ENCODE assay signal across 21 cellular contexts in genomic region chr4:83546796-83547195, GRCh38. TPM values are rescaled to one million over a fixed set of nuclear protein-coding genes. Genes with fewer than 3 reads are reported as not detected.
DNase-seq lines count a peak whose midpoint lies in the region; ATAC-seq, FAIRE-seq and TF ChIP-seq lines count a peak whose summit lies in the region.
"Had no signal": no experiment of that assay in that cellular context is flagged by ENCODE, and none has a peak within 500 bp of the region (broad histone marks: within the 10 kb centered on the region; RNA-seq: fewer than 3 reads in every experiment).

No MANE protein-coding gene starts in this region.

- BruUV-seq in MCF 10A (replicated peaks; lab: Mats Ljungman, UMichigan) (no TSS peak), HepG2 (replicated peaks; lab: Mats Ljungman, UMichigan) (no TSS peak)

- H3K9me3 ChIP-seq in breast epithelium (no peaks in the 10 kb centered on the region), HepG2 (ENCODE audit: low read length) (no peaks in the 10 kb centered on the region)
- H3K9me3 ChIP-seq: SJCRH30, transverse colon had no signal

- H3K9me3 Mint-ChIP-seq in MCF 10A (ENCODE audit: unreplicated experiment) = no peaks in the 10 kb centered on the region
- H3K9me3 Mint-ChIP-seq: CD4-positive, alpha-beta memory T cell; H9; natural killer cell; T-helper 2 cell treated with Interferon-gamma antibody and Interleukin-4, amounts not matched to agents 5 μg/mL and 100 μg/mL, for 36 hours had no signal

- TF ChIP-seq EP300 in HepG2 (IDR thresholded peaks at IDR 0.05; ENCODE audit: low read depth in 2 of 2, low read length in 2 of 2) = no peak
- no peak for TF ChIP-seq EP300 in HepG2 (CRISPR knock-in tag; IDR thresholded peaks at IDR 0.05; ENCODE audit: borderline replicate concordance)

- CTCF ChIA-PET in MCF 10A (lab: Yijun Ruan, JAX) (no interaction called here), HepG2 (lab: Yijun Ruan, JAX; ENCODE audit: low intra/inter-chr PET ratio, low total read pairs) (no interaction called here)

- no peaks in the 10 kb centered on the region for H4K20me1 ChIP-seq in HepG2 (ENCODE audit: insufficient read depth, low read length)

- H3K27ac Mint-ChIP-seq in MCF 10A (ENCODE audit: low read depth, unreplicated experiment) = no peak overlapping the region
- H3K27ac Mint-ChIP-seq: CD4-positive, alpha-beta memory T cell; H9; natural killer cell; T-helper 2 cell treated with Interferon-gamma antibody and Interleukin-4, amounts not matched to agents 5 μg/mL and 100 μg/mL, for 36 hours had no signal

- no peaks in the 10 kb centered on the region for H3K36me3 Mint-ChIP-seq in MCF 10A (ENCODE audit: insufficient read depth, unreplicated experiment)
- H3K36me3 Mint-ChIP-seq: natural killer cell had no signal

- no peak overlapping the region for H3K4me2 ChIP-seq in HepG2 (ENCODE audit: low read depth, low read length)

- no peaks in the 10 kb centered on the region for H3K27me3 Mint-ChIP-seq in MCF 10A (ENCODE audit: insufficient read depth, unreplicated experiment)
- H3K27me3 Mint-ChIP-seq: CD4-positive, alpha-beta memory T cell had no signal

- DNase-seq in MCF 10A (ENCODE audit: unreplicated experiment) (peak; percentile 30), breast epithelium (ENCODE audit: low spot score in 2 of 2) (no peak), cardiac fibroblast (ENCODE audit: low read depth in 2 of 2) (peak; percentile 15 to 16), HepG2 (ENCODE audit: low spot score) (peak; percentile 9), NCI-H2171 (lab: John Stamatoyannopoulos, UW) (no peak), NCI-H1105 (lab: John Stamatoyannopoulos, UW) (no peak)
- DNase-seq: activated CD4-positive, alpha-beta T cell treated with anti-CD3 and anti-CD28 coated beads for 4 hours; anterior cingulate cortex; CD4-positive, alpha-beta memory T cell; H9; natural killer cell; NCI-H146; NCI-H345; stimulated activated CD4-positive, alpha-beta T cell treated with anti-CD3 and anti-CD28 coated beads, Interleukin-15, amount 100 ng/mL, for 24 hours; stimulated activated naive CD4-positive, alpha-beta T cell; transverse colon had no signal

- POLR2A ChIA-PET in MCF 10A (lab: Yijun Ruan, JAX) = no interaction called here
- POLR2A ChIA-PET in HepG2 (lab: Yijun Ruan, JAX) = no interaction called here

- TF ChIP-seq POLR2A in breast epithelium (IDR thresholded peaks at IDR 0.05) = no peak
- no peak for TF ChIP-seq POLR2A in HepG2 (IDR thresholded peaks at IDR 0.05; ENCODE audit: insufficient read depth in 1 of 2, low read depth in 2 of 2, low read length in 2 of 2)

- no peaks in the 10 kb centered on the region for H3K79me2 ChIP-seq in HepG2 (ENCODE audit: insufficient read depth, low read length)

- H3K4me1 ChIP-seq in breast epithelium = no peaks in the 10 kb centered on the region
- H3K4me1 ChIP-seq in HepG2 (ENCODE audit: insufficient read depth, low read length) = peaks cover 17% of the 10 kb centered on the region; the same call in 1 of the 2 replicates

- in situ Hi-C loops in HepG2 (cut with HindIII; ENCODE audit: extremely low pct_ligation_motif_present, low pct_unique_long_range_greater_than_20kb) = no loop called here

- 92% methylated on average over 3 of the region's 3 CpGs for WGBS in HepG2 (ENCODE audit: low lambda C conversion rate)

- no peak for ATAC-seq in HepG2
- no peak for ATAC-seq in GM21360 (IDR thresholded peaks at IDR 0.05; ENCODE audit: unreplicated experiment)
- no peak for ATAC-seq in HG03442 (IDR thresholded peaks at IDR 0.05; ENCODE audit: unreplicated experiment)

- no peak for TF ChIP-seq CTCF in MCF 10A (IDR thresholded peaks at IDR 0.05; ENCODE audit: unreplicated experiment)
- no peak for TF ChIP-seq CTCF in breast epithelium (IDR thresholded peaks at IDR 0.05)
- no peak for TF ChIP-seq CTCF in cardiac fibroblast (IDR thresholded peaks at IDR 0.05; ENCODE audit: low read depth, low read length)
- no peak for TF ChIP-seq CTCF in HepG2 (CRISPR knock-in tag; IDR thresholded peaks at IDR 0.05)

- H3K36me3 ChIP-seq in breast epithelium = no peaks in the 10 kb centered on the region
- H3K36me3 ChIP-seq in HepG2 (replicated peaks in 1 of 2; ENCODE audit: control insufficient read depth in 1 of 2, insufficient read depth in 2 of 2, low read length in 2 of 2) = no peaks in the 10 kb centered on the region
- H3K36me3 ChIP-seq: SJCRH30, transverse colon had no signal

- no peak overlapping the region for H3K9ac ChIP-seq in HepG2 (ENCODE audit: insufficient read depth, low read depth, low read length)

- H3K27ac ChIP-seq in breast epithelium (no peak overlapping the region), HepG2 (ENCODE audit: extremely low read length, insufficient read depth, low read length) (no peak overlapping the region)
- H3K27ac ChIP-seq: SJCRH30, transverse colon had no signal

- intact Hi-C loops in MCF 10A (cut with micrococcal nuclease) (no loop called here), breast epithelium (cut with DNase I; ENCODE audit: low total_unique reads) (no loop called here), HepG2 (cut with micrococcal nuclease; ENCODE audit: unreplicated experiment) (no loop called here)

- no peaks in the 10 kb centered on the region for H3K4me1 Mint-ChIP-seq in MCF 10A (ENCODE audit: insufficient read depth, unreplicated experiment)

- FAIRE-seq in HepG2 (lab: Jason Lieb, UNC) = no peak
- FAIRE-seq: frontal cortex had no signal

- H3K4me3 ChIP-seq in breast epithelium (no peak overlapping the region), cardiac fibroblast (replicated peaks in 1 of 2; ENCODE audit: low read depth in 2 of 2, low read length in 2 of 2) (no peak overlapping the region), HepG2 (replicated peaks in 1 of 3; ENCODE audit: insufficient read depth in 1 of 3, low read depth in 2 of 3, low read length in 3 of 3) (no peak overlapping the region)
- H3K4me3 ChIP-seq: SJCRH30, transverse colon had no signal

- H3K27me3 ChIP-seq in breast epithelium (no peaks in the 10 kb centered on the region), HepG2 (ENCODE audit: control insufficient read depth in 1 of 2, insufficient read depth in 2 of 2, low read length in 2 of 2) (no peaks in the 10 kb centered on the region)
- H3K27me3 ChIP-seq: SJCRH30, transverse colon had no signal

- no peak overlapping the region for H2AFZ ChIP-seq in HepG2 (ENCODE audit: low read length)

- TF ChIP-seq RAD21 in HepG2 (CRISPR knock-in tag; IDR thresholded peaks at IDR 0.05) = no peak

- no peak overlapping the region for H3K4me3 Mint-ChIP-seq in MCF 10A (ENCODE audit: unreplicated experiment)
- H3K4me3 Mint-ChIP-seq: CD4-positive, alpha-beta memory T cell; H9; natural killer cell; T-helper 2 cell treated with Interferon-gamma antibody and Interleukin-4, amounts not matched to agents 5 μg/mL and 100 μg/mL, for 36 hours had no signal

TF ChIP-seq in HepG2, 621 proteins besides CTCF, POLR2A, EP300 and RAD21:
- TF ChIP-seq RARA (CRISPR knock-in tag; IDR thresholded peaks at IDR 0.05) = peak; percentile 31; the same call in 1 of the 2 replicates
- peak; percentile 51 for TF ChIP-seq FOSL2 (CRISPR knock-in tag; IDR thresholded peaks at IDR 0.05)
- TF ChIP-seq CEBPB (IDR thresholded peaks at IDR 0.05; ENCODE audit: borderline replicate concordance, low read depth, low read length) = peak; percentile 68
- TF ChIP-seq ZNF746 (CRISPR knock-in tag; IDR thresholded peaks at IDR 0.05) = no peak
- peak; percentile 30; the same call in 1 of the 2 replicates for TF ChIP-seq CEBPG (CRISPR knock-in tag; IDR thresholded peaks at IDR 0.05)
- no peak for TF ChIP-seq TFAP4 (IDR thresholded peaks at IDR 0.05; ENCODE audit: borderline replicate concordance, low read depth)
TF ChIP-seq in HepG2: peak in this region for 4.

RNA-seq across cellular contexts. Expression of gene GPAT3, which starts 10.9 kb away (rescaled TPM):
- total RNA-seq in MCF 10A (2022) (0.30 and 0.56 TPM in 2 replicates), breast epithelium (1 to 10 TPM; 5.1 to 7.6 (median 5.6) TPM), HepG2 (2016; rRNA removed; fragmentation: Illumina TruSeq; extraction: Trizol) (1.6 and 2.6 TPM in 2 replicates)
- 0.44 and 0.61 TPM in 2 replicates for total RNA-seq in HepG2 (2016; cell fraction: cytosol; rRNA removed; fragmentation: Illumina TruSeq; extraction: Trizol; ENCODE audit: low read depth)
- 1.6 and 2.9 TPM in 2 replicates for total RNA-seq in HepG2 (2016; cell fraction: insoluble cytoplasmic fraction; rRNA removed; fragmentation: Illumina TruSeq; extraction: Trizol)
- 1.7 TPM in 2 replicates for total RNA-seq in HepG2 (2016; cell fraction: membrane; rRNA removed; fragmentation: Illumina TruSeq; extraction: Trizol)
- 2.6 and 3.3 TPM in 2 replicates for total RNA-seq in HepG2 (2016; cell fraction: nucleus; rRNA removed; fragmentation: Illumina TruSeq; extraction: Trizol)
- polyA plus RNA-seq in HepG2 (2011; rRNA removed) = 1.9 and 2.4 TPM in 2 replicates
- polyA plus RNA-seq in HepG2 (2011; cell fraction: cytosol; rRNA removed) = 1.2 and 1.9 TPM in 2 replicates
- 1.6 and 2.1 TPM in 2 replicates for polyA plus RNA-seq in HepG2 (2011; cell fraction: nucleus; rRNA removed)
- polyA plus RNA-seq in HepG2 (2012) = 1.5 and 5.2 TPM in 2 replicates
- polyA plus RNA-seq in HepG2 (2016; cell fraction: cytosol; fragmentation: Illumina TruSeq; extraction: Trizol; ENCODE audit: low read depth) = 0.33 and 0.34 TPM in 2 replicates
- polyA plus RNA-seq in HepG2 (2016; cell fraction: insoluble cytoplasmic fraction; fragmentation: Illumina TruSeq; extraction: Trizol; ENCODE audit: low read depth) = 1.3 and 1.4 TPM in 2 replicates
- 0.50 and 0.84 TPM in 2 replicates for polyA plus RNA-seq in HepG2 (2016; cell fraction: membrane; fragmentation: Illumina TruSeq; extraction: Trizol; ENCODE audit: low read depth)
- polyA plus RNA-seq in HepG2 (2016; cell fraction: nucleus; fragmentation: Illumina TruSeq; extraction: Trizol; ENCODE audit: insufficient read depth, low read depth) = 3.0 and 4.0 TPM in 2 replicates
- 0.96 and 4.6 TPM in 2 replicates for polyA minus RNA-seq in HepG2 (2011; rRNA and poly(A)+ RNA removed; ENCODE audit: low replicate concordance)
- 1.1 and 2.4 TPM in 2 replicates for polyA minus RNA-seq in HepG2 (2011; cell fraction: cytosol; rRNA and poly(A)+ RNA removed)
- 1.7 and 2.8 TPM in 2 replicates for polyA minus RNA-seq in HepG2 (2011; cell fraction: nucleus; rRNA and poly(A)+ RNA removed)
- total RNA-seq: frontal cortex had no signal

Comparison
In these comparisons a context has a peak if more than half of its experiments do, and no peak if none do; other contexts are left out.
1. DNase-seq: peak in MCF 10A (single experiment), cardiac fibroblast (2 of 2) and HepG2 (single experiment); none in breast epithelium (0 of 2), NCI-H2171 (single experiment) and NCI-H1105 (single experiment).